In genomic region chr20:327946-328563, GRCh38 we compare ENCODE assay signal across 8 cellular contexts. TPM values are rescaled to one million over a fixed set of nuclear protein-coding genes. Genes with fewer than 3 reads are reported as not detected.
DNase-seq lines count a peak whose midpoint lies in the region; ATAC-seq and TF ChIP-seq lines count a peak whose summit lies in the region.

No MANE protein-coding gene starts in this region.

- ATAC-seq in activated B cell treated with CpG ODN at 0.5 μM for 24 hours (ENCODE audit: low read depth) (no peak), right cardiac atrium (no peak), GM21619 (IDR thresholded peaks at IDR 0.05; ENCODE audit: unreplicated experiment) (no peak)

- no peaks in the 10 kb centered on the region for H3K9me3 Mint-ChIP-seq in activated B cell treated with CpG ODN at 0.5 μM for 24 hours

- peaks cover 2% of the 10 kb centered on the region for H3K36me3 Mint-ChIP-seq in activated B cell treated with CpG ODN at 0.5 μM for 24 hours (ENCODE audit: low read depth)

- no peaks in the 10 kb centered on the region for H3K4me1 ChIP-seq in right cardiac atrium (ENCODE audit: control insufficient read depth, insufficient read depth, low read length)
- H3K4me1 ChIP-seq in spleen: peaks cover 13 to 69% (median 57%) of the 10 kb centered on the region in 6 donors

- H3K27me3 ChIP-seq in right cardiac atrium (ENCODE audit: control insufficient read depth, insufficient read depth) (no peaks in the 10 kb centered on the region), spleen (replicated peaks in 1 of 7) (peaks cover 0 to 14% (median 0%) of the 10 kb centered on the region in 7 donors)

- no peak for TF ChIP-seq POLR2A in spleen (IDR thresholded peaks at IDR 0.05)

- peak overlapping the region; percentile 70 for H3K27ac Mint-ChIP-seq in activated B cell treated with CpG ODN at 0.5 μM for 24 hours

- POLR2A ChIA-PET in activated B cell treated with CpG ODN at 0.5 μM for 24 hours (lab: Charles Lee): interaction anchor here (0.5 to 1.4 kb wide), 5 partner anchors 8 to 429 kb away, joined by 3 to 12 read pairs (median 6); partner anchors contain the start of gene CSNK2A1

- WGBS in right cardiac atrium: 41% methylated on average over 26 of the region's 26 CpGs
- 60 to 68% (median 64%) methylated on average over 23 to 26 of the region's 26 CpGs for WGBS in spleen, 5 donors

- H3K9me3 ChIP-seq in right cardiac atrium (ENCODE audit: control insufficient read depth, low read length) (no peaks in the 10 kb centered on the region), spleen (no peaks in the 10 kb centered on the region)

- H3K36me3 ChIP-seq in spleen: no peaks in the 10 kb centered on the region

- H3K4me3 ChIP-seq in right cardiac atrium (ENCODE audit: low read length) (peak overlapping the region; percentile 79), spleen (peak overlapping the region in 6 of 8 donors; percentile 72 to 94 (median 80))

- peaks cover 39% of the 10 kb centered on the region for H3K4me1 Mint-ChIP-seq in activated B cell treated with CpG ODN at 0.5 μM for 24 hours

- TF ChIP-seq CTCF in activated B cell treated with CpG ODN at 0.5 μM for 24 hours (IDR thresholded peaks at IDR 0.05) (no peak), spleen (IDR thresholded peaks at IDR 0.05 in 8 of 11, conservative IDR thresholded peaks at IDR 0.05 in 3 of 11) (no peak)

- intact Hi-C loops in activated B cell treated with CpG ODN at 0.5 μM for 24 hours (cut with micrococcal nuclease) (loop anchor here (1.0 kb wide), 2 partner anchors 19 to 38 kb away; partner anchors contain the start of genes C20orf96 and NRSN2), right cardiac atrium (cut with DNase I) (loop anchor here in 1 of 4 donors (10.0 kb wide), 1 partner anchor 53 kb away; no protein-coding TSS in a partner anchor), spleen (cut with DNase I; ENCODE audit: low total_unique reads) (loop anchor here (5.0 kb wide), 2 partner anchors 41 to 121 kb away; no protein-coding TSS in a partner anchor)

- H3K4me3 Mint-ChIP-seq in activated B cell treated with CpG ODN at 0.5 μM for 24 hours: peak overlapping the region; percentile 75

- DNase-seq in DMS53 (lab: John Stamatoyannopoulos, UW): peak; percentile 43
- DNase-seq in DMS53 treated with DMSO at 0.1 percent for 48 hours (lab: John Stamatoyannopoulos, UW; ENCODE audit: unreplicated experiment): no peak
- no peak for DNase-seq in activated B cell treated with CpG ODN at 0.5 μM for 24 hours
- peak in 1 of 3 donors; percentile 59 for DNase-seq in right cardiac atrium
- peak; percentile 75 for DNase-seq in spleen
- DNase-seq in NCI-H1694 treated with DMSO at 0.1 percent for 48 hours (lab: John Stamatoyannopoulos, UW): no peak
- no peak for DNase-seq in kidney tubule cell (ENCODE audit: low spot score)

- CTCF ChIA-PET in activated B cell treated with CpG ODN at 0.5 μM for 24 hours (lab: Charles Lee): interaction anchor here (1.6 to 3.5 kb wide), 2 partner anchors 18 to 114 kb away, joined by 3 to 19 read pairs; partner anchors contain the start of gene NRSN2

- H3K27ac ChIP-seq in right cardiac atrium (ENCODE audit: low read length) (peak overlapping the region; percentile 16), spleen (peak overlapping the region; percentile 46 to 98 (median 94))

- no peaks in the 10 kb centered on the region for H3K27me3 Mint-ChIP-seq in activated B cell treated with CpG ODN at 0.5 μM for 24 hours

RNA-seq across cellular contexts. Expression of gene SOX12, which starts 2.7 kb away (rescaled TPM):
- total RNA-seq in activated B cell treated with CpG ODN at 0.5 μM for 24 hours (6.1 and 6.2 TPM in 2 replicates), right cardiac atrium (10 to 100 TPM in 3 of 4 donors, 1 to 10 TPM in 1; 7.4 to 13.7 (median 11.8) TPM), spleen (10 to 100 TPM in 2 of 7 donors, 1 to 10 TPM in 5; 4.5 to 12.5 (median 8.3) TPM)
- polyA plus RNA-seq in right cardiac atrium (5.1 TPM), spleen (1 to 10 TPM; 3.2 to 4.9 (median 3.4) TPM)

RNA-seq across cellular contexts. Expression of gene NRSN2, which starts 18.9 kb away (rescaled TPM):
- total RNA-seq in activated B cell treated with CpG ODN at 0.5 μM for 24 hours (7.6 and 12.8 TPM in 2 replicates), right cardiac atrium (10 to 100 TPM; 24.5 to 30.9 (median 24.8) TPM), spleen (10 to 100 TPM; 10.9 to 26.3 (median 18.2) TPM)
- polyA plus RNA-seq in right cardiac atrium (26.6 TPM), spleen (10 to 100 TPM; 10.5 to 13.4 (median 12.8) TPM)

RNA-seq across cellular contexts. Expression of gene ZCCHC3, which starts 30.7 kb away (rescaled TPM):
- total RNA-seq in activated B cell treated with CpG ODN at 0.5 μM for 24 hours (25.9 and 28.1 TPM in 2 replicates), right cardiac atrium (10 to 100 TPM; 13.0 to 14.3 (median 13.9) TPM), spleen (10 to 100 TPM; 17.4 to 26.6 (median 23.6) TPM)
- polyA plus RNA-seq in right cardiac atrium (10.5 TPM), spleen (10 to 100 TPM; 18.7 to 22.2 (median 19.5) TPM)

RNA-seq across cellular contexts. Expression of gene C20orf96, which starts 37.5 kb away (rescaled TPM):
- total RNA-seq in activated B cell treated with CpG ODN at 0.5 μM for 24 hours (5.3 and 5.5 TPM in 2 replicates), right cardiac atrium (1 to 10 TPM; 4.8 to 9.1 (median 6.9) TPM), spleen (10 to 100 TPM in 1 of 7 donors, 1 to 10 TPM in 6; 2.3 to 10.4 (median 7.3) TPM)
- polyA plus RNA-seq in right cardiac atrium (4.2 TPM), spleen (1 to 10 TPM; 3.8 to 5.4 (median 4.4) TPM)

RNA-seq across cellular contexts. Expression of gene TRIB3, which starts 52.5 kb away (rescaled TPM):
- total RNA-seq in activated B cell treated with CpG ODN at 0.5 μM for 24 hours: 13.3 and 14.0 TPM in 2 replicates
- total RNA-seq in right cardiac atrium: 1 to 10 TPM in 1 of 4 donors, under 1 TPM in 3; 0.49 to 2.1 (median 0.66) TPM
- 1.0 TPM for polyA plus RNA-seq in right cardiac atrium
- total RNA-seq in spleen: 10 to 100 TPM in 4 of 7 donors, 1 to 10 TPM in 3; 8.3 to 25.7 (median 12.0) TPM
- 10 to 100 TPM in 2 of 3 donors, 1 to 10 TPM in 1; 5.7 to 11.7 (median 11.6) TPM for polyA plus RNA-seq in spleen

Comparison
In these comparisons a context has a peak if more than half of its experiments do, and no peak if none do; other contexts are left out.
1. DNase-seq: peak in DMS53 (single experiment) and spleen (single experiment); none in DMS53 treated with DMSO at 0.1 percent for 48 hours (single experiment), activated B cell treated with CpG ODN at 0.5 μM for 24 hours (single experiment), NCI-H1694 treated with DMSO at 0.1 percent for 48 hours (single experiment) and kidney tubule cell (single experiment).